ENCODE assay signal across 17 cellular contexts in the genomic region with DNA sequence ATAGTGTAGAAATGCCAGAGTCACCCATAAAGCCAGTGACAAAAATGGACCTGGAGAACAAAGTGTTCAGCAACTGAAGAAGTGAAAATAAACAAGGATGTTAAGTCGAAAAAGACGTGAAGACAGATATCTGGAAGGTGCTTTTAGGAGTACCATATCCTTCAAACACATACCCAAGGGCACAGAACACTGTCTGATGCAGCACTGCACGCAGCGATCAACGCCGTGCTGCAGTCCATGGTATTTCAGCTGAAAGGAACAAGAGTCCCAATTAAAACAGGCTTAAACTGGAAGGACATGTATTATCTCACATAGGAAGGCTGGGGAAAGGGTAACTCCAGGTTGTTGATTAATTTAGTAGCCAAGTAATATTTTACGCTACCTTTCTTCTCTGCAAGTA.
DNase-seq lines count a peak whose midpoint lies in the region; ATAC-seq, FAIRE-seq and TF ChIP-seq lines count a peak whose summit lies in the region.
"Had no signal": no experiment of that assay in that cellular context is flagged by ENCODE, and none has a peak within 500 bp of the region (broad histone marks: within the 10 kb centered on the region; RNA-seq: fewer than 3 reads in every experiment).

No MANE protein-coding gene starts in this region.

- no peak for DNase-seq in bronchial epithelial cell (ENCODE audit: low read depth)
- no peak for DNase-seq in heart left ventricle
- no peak for DNase-seq in tibial artery
- DNase-seq in Peyer's patch, result no peak
- DNase-seq: C1 segment of cervical spinal cord; CD8-positive, alpha-beta memory T cell; DMS53; EL; KG1; MV-4-11; NCI-H1694 treated with DMSO at 0.1 percent for 48 hours; NCI-H510A; NCI-H774 had no signal

- peak; percentile 40 for FAIRE-seq in bronchial epithelial cell (lab: Jason Lieb, UNC)
- FAIRE-seq: GM12878 had no signal

- H3K4me1 ChIP-seq in heart left ventricle (peaks cover 0 to 20% (median 9%) of the 10 kb centered on the region in 12 donors), tibial artery (peaks cover 0 to 26% (median 5%) of the 10 kb centered on the region in 4 donors), Peyer's patch (no peaks in the 10 kb centered on the region)

- peak overlapping the region in 2 of 3 experiments; percentile 33 to 42 for H3K27ac Mint-ChIP-seq in nephron

- H3K4me1 Mint-ChIP-seq in nephron, result peaks cover 20% of the 10 kb centered on the region
- H3K4me1 Mint-ChIP-seq: CD8-positive, alpha-beta memory T cell had no signal

- 34 to 54% (median 43%) methylated on average over 7 of the region's 7 CpGs for WGBS in heart left ventricle, 4 donors

- no peaks in the 10 kb centered on the region for H3K36me3 ChIP-seq in bronchial epithelial cell (ENCODE audit: control insufficient read depth, insufficient read depth, low read length)
- no peaks in the 10 kb centered on the region for H3K36me3 ChIP-seq in heart left ventricle
- no peaks in the 10 kb centered on the region for H3K36me3 ChIP-seq in tibial artery
- no peaks in the 10 kb centered on the region for H3K36me3 ChIP-seq in Peyer's patch

- H3K9me3 ChIP-seq in heart left ventricle (no peaks in the 10 kb centered on the region), tibial artery (no peaks in the 10 kb centered on the region), Peyer's patch (no peaks in the 10 kb centered on the region)

- intact Hi-C loops in heart left ventricle (cut with DNase I), result no loop called here
- intact Hi-C loops in tibial artery (cut with DNase I; ENCODE audit: low total_unique reads), result no loop called here

- H3K9me3 Mint-ChIP-seq in nephron, result peaks cover 8% of the 10 kb centered on the region

- no peak overlapping the region for H3K4me3 Mint-ChIP-seq in nephron
- H3K4me3 Mint-ChIP-seq: CD8-positive, alpha-beta memory T cell had no signal

- H3K4me3 ChIP-seq in bronchial epithelial cell (ENCODE audit: low read depth, low read length) (no peak overlapping the region), heart left ventricle (no peak overlapping the region), tibial artery (no peak overlapping the region), Peyer's patch (no peak overlapping the region)
- H3K4me3 ChIP-seq: GM12878 had no signal

- peak; percentile 76 to 83 (median 79) for ATAC-seq in heart left ventricle
- ATAC-seq in HG03342 (IDR thresholded peaks at IDR 0.05; ENCODE audit: unreplicated experiment), result no peak
- ATAC-seq in GM18870 (IDR thresholded peaks at IDR 0.05; ENCODE audit: unreplicated experiment), result no peak
- ATAC-seq: GM12878 had no signal

- H3K27me3 ChIP-seq in bronchial epithelial cell (ENCODE audit: control insufficient read depth, insufficient read depth, low read length), result no peaks in the 10 kb centered on the region
- H3K27me3 ChIP-seq in heart left ventricle, result no peaks in the 10 kb centered on the region
- H3K27me3 ChIP-seq in tibial artery, result no peaks in the 10 kb centered on the region
- H3K27me3 ChIP-seq in Peyer's patch, result no peaks in the 10 kb centered on the region

- TF ChIP-seq CTCF in bronchial epithelial cell (IDR thresholded peaks at IDR 0.05; ENCODE audit: insufficient read depth, low read length, severe bottlenecking), result no peak
- TF ChIP-seq CTCF in heart left ventricle (IDR thresholded peaks at IDR 0.05), result no peak
- no peak for TF ChIP-seq CTCF in nephron (IDR thresholded peaks at IDR 0.05; ENCODE audit: unreplicated experiment in 3 of 3)
- no peak for TF ChIP-seq CTCF in tibial artery (IDR thresholded peaks at IDR 0.05)
- TF ChIP-seq CTCF in Peyer's patch (IDR thresholded peaks at IDR 0.05), result no peak

- TF ChIP-seq POLR2A in heart left ventricle (IDR thresholded peaks at IDR 0.05) (no peak), Peyer's patch (IDR thresholded peaks at IDR 0.05) (no peak)

- H3K36me3 Mint-ChIP-seq in nephron (ENCODE audit: low read depth), result no peaks in the 10 kb centered on the region
- H3K36me3 Mint-ChIP-seq: CD8-positive, alpha-beta memory T cell had no signal

- H3K27ac ChIP-seq in heart left ventricle, result peak overlapping the region in 10 of 12 donors; percentile 12 to 70 (median 50)
- H3K27ac ChIP-seq in tibial artery, result peak overlapping the region; percentile 1 to 8
- H3K27ac ChIP-seq in Peyer's patch, result no peak overlapping the region

- H3K27me3 Mint-ChIP-seq in nephron (ENCODE audit: low read depth), result no peaks in the 10 kb centered on the region

Comparison
In these comparisons a context has a peak if more than half of its experiments do, and no peak if none do; other contexts are left out.
1. ATAC-seq: peak in heart left ventricle (4 of 4); none in HG03342 (single experiment) and GM18870 (single experiment).
2. H3K27ac ChIP-seq: peak in heart left ventricle (10 of 12) and tibial artery (2 of 2); none in Peyer's patch (0 of 4).